In the genomic region with DNA sequence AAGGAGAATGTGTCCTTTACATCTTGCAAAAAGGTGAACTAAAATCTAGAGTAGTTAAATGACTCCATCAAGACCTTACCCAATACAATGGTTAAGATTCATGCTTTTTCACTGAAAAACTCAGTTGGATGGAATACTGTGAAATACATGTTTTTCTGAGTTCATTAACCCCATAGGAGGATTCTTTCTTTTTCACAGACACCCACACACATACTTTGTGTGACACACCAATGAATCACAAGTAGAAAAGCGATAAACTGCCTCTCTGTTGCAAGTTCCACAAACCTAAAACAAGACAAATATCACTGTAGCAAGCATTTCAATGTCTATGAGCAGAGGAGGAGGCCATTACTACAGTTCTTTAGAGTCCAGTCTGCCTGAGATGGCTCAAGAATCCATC, we compare ENCODE assay signal across 20 cellular contexts.
DNase-seq lines count a peak whose midpoint lies in the region; ATAC-seq and TF ChIP-seq lines count a peak whose summit lies in the region.
"Had no signal": no experiment of that assay in that cellular context is flagged by ENCODE, and none has a peak within 500 bp of the region (broad histone marks: within the 10 kb centered on the region; RNA-seq: fewer than 3 reads in every experiment).

No MANE protein-coding gene starts in this region.

- H3K9me3 ChIP-seq in IMR-90 (ENCODE audit: control insufficient read depth, insufficient read depth, low read length) = no peaks in the 10 kb centered on the region
- H3K9me3 ChIP-seq: BLaER1 had no signal

- H2AFZ ChIP-seq in IMR-90 (replicated peaks; ENCODE audit: low read length, poor library complexity) = peak overlapping the region; percentile 47

- peak overlapping the region; percentile 57 for H4K5ac ChIP-seq in IMR-90 (ENCODE audit: low read depth, low read length)

- H3K4me3 ChIP-seq in AG10803 (ENCODE audit: low read length) (no peak overlapping the region), IMR-90 (ENCODE audit: insufficient read depth, low read depth, low read length) (no peak overlapping the region), H7 (ENCODE audit: insufficient read depth, low read depth, low read length) (no peak overlapping the region)
- H3K4me3 ChIP-seq: BLaER1, K562 had no signal

- no CpG with 5 or more reads among the region's 1 CpG for WGBS in IMR-90 (ENCODE audit: extremely low coverage in 2 of 2, insufficient read length in 1 of 2), 2 experiments

- peak overlapping the region; percentile 84 for H2AK5ac ChIP-seq in IMR-90 (ENCODE audit: low read depth, low read length)

- TF ChIP-seq CTCF in AG10803 (conservative IDR thresholded peaks at IDR 0.05; ENCODE audit: low read length) (no peak), IMR-90 (conservative IDR thresholded peaks at IDR 0.05; ENCODE audit: low read depth, low read length) (no peak), chondrocyte (IDR thresholded peaks at IDR 0.05) (no peak), nephron (IDR thresholded peaks at IDR 0.05; ENCODE audit: unreplicated experiment in 3 of 3) (no peak), nephron progenitor cell (IDR thresholded peaks at IDR 0.05) (no peak)

- TF ChIP-seq POLR2A in IMR-90 (IDR thresholded peaks at IDR 0.05; ENCODE audit: low read depth, low read length) = no peak

- H3K36me3 Mint-ChIP-seq in chondrocyte (ENCODE audit: low read depth) (no peaks in the 10 kb centered on the region), nephron (ENCODE audit: low read depth) (no peaks in the 10 kb centered on the region), nephron progenitor cell (ENCODE audit: low read depth) (no peaks in the 10 kb centered on the region)
- no peaks in the 10 kb centered on the region for H3K36me3 Mint-ChIP-seq in natural killer cell treated with Interleukin-12 subunit alpha and Interleukin-12 subunit beta and Interleukin-15 and Interleukin-18, amount 100 ng/mL, for 72 hours
- H3K36me3 Mint-ChIP-seq: activated naive CD8-positive, alpha-beta T cell treated with anti-CD3 and anti-CD28 coated beads, Interleukin-2, amount 10 ng/mL, durations not matched to agents 7 days and 5 days; naive thymus-derived CD8-positive, alpha-beta T cell had no signal

- H3K27ac Mint-ChIP-seq in chondrocyte (ENCODE audit: unreplicated experiment) (peak overlapping the region; percentile 42), nephron (peak overlapping the region; percentile 53 to 93 (median 80)), nephron progenitor cell (no peak overlapping the region)
- no peak overlapping the region for H3K27ac Mint-ChIP-seq in natural killer cell treated with Interleukin-12 subunit alpha and Interleukin-12 subunit beta and Interleukin-15 and Interleukin-18, amount 100 ng/mL, for 72 hours
- H3K27ac Mint-ChIP-seq: activated naive CD8-positive, alpha-beta T cell treated with anti-CD3 and anti-CD28 coated beads, Interleukin-2, amount 10 ng/mL, durations not matched to agents 7 days and 5 days; activated T-cell treated with anti-CD3 and anti-CD28 coated beads, Interleukin-2, amount 50 U/mL, for 24 hours; endodermal cell; naive thymus-derived CD8-positive, alpha-beta T cell had no signal

- H4K20me1 ChIP-seq in IMR-90 (ENCODE audit: insufficient read depth, low read length) = no peaks in the 10 kb centered on the region
- H4K20me1 ChIP-seq: BLaER1 had no signal

- dilution Hi-C loops in IMR-90 (cut with HindIII; ENCODE audit: low sequenced_read_pairs, unreplicated experiment) = no loop called here

- H3K36me3 ChIP-seq in IMR-90 (ENCODE audit: control insufficient read depth, insufficient read depth, low read length) = no peaks in the 10 kb centered on the region
- no peaks in the 10 kb centered on the region for H3K36me3 ChIP-seq in H7 (replicated peaks; ENCODE audit: control insufficient read depth, insufficient read depth, low read length)
- H3K36me3 ChIP-seq: BLaER1 had no signal

- intact Hi-C loops in IMR-90 (cut with micrococcal nuclease) = no loop called here

- no peak overlapping the region for H2AK9ac ChIP-seq in IMR-90 (replicated peaks; ENCODE audit: low read depth, low read length, poor library complexity)

- POLR2A ChIA-PET in IMR-90 (lab: Charles Lee; ENCODE audit: unreplicated experiment) = no interaction called here

- no TSS peak for BruUV-seq in IMR-90 (replicated peaks; lab: Mats Ljungman, UMichigan)

- H3K56ac ChIP-seq in IMR-90 (ENCODE audit: extremely low read depth, insufficient read depth, low read length) = peak overlapping the region; percentile 87

- CTCF ChIA-PET in IMR-90 (lab: Yijun Ruan, JAX) = no interaction called here

- H3K4me1 Mint-ChIP-seq in chondrocyte (ENCODE audit: low read depth) (peaks cover 13% of the 10 kb centered on the region), nephron (peaks cover 25% of the 10 kb centered on the region), nephron progenitor cell (peaks cover 5% of the 10 kb centered on the region)
- no peaks in the 10 kb centered on the region for H3K4me1 Mint-ChIP-seq in natural killer cell treated with Interleukin-12 subunit alpha and Interleukin-12 subunit beta and Interleukin-15 and Interleukin-18, amount 100 ng/mL, for 72 hours (ENCODE audit: low read depth in 2 of 2)
- H3K4me1 Mint-ChIP-seq: activated naive CD8-positive, alpha-beta T cell treated with anti-CD3 and anti-CD28 coated beads, Interleukin-2, amount 10 ng/mL, durations not matched to agents 7 days and 5 days; stimulated activated naive CD8-positive, alpha-beta T cell treated with anti-CD3 and anti-CD28 coated beads, Interleukin-15, amount 100 ng/mL, for 72 hours had no signal

- no peaks in the 10 kb centered on the region for H3K9me3 Mint-ChIP-seq in chondrocyte (ENCODE audit: low read depth)
- peaks cover 5% of the 10 kb centered on the region for H3K9me3 Mint-ChIP-seq in nephron
- H3K9me3 Mint-ChIP-seq in natural killer cell treated with Interleukin-12 subunit alpha and Interleukin-12 subunit beta and Interleukin-15 and Interleukin-18, amount 100 ng/mL, for 72 hours = no peaks in the 10 kb centered on the region
- H3K9me3 Mint-ChIP-seq in nephron progenitor cell = peaks cover 3% of the 10 kb centered on the region
- H3K9me3 Mint-ChIP-seq: activated naive CD8-positive, alpha-beta T cell treated with anti-CD3 and anti-CD28 coated beads, Interleukin-2, amount 10 ng/mL, durations not matched to agents 7 days and 5 days; activated T-cell treated with anti-CD3 and anti-CD28 coated beads, Interleukin-2, amount 50 U/mL, for 24 hours; endodermal cell; stimulated activated naive CD8-positive, alpha-beta T cell treated with anti-CD3 and anti-CD28 coated beads, Interleukin-15, amount 100 ng/mL, for 72 hours had no signal

- H3K4me2 ChIP-seq in IMR-90 (ENCODE audit: low read depth, low read length) = peak overlapping the region; percentile 4; the same call in 1 of the 2 replicates
- H3K4me2 ChIP-seq: BLaER1 had no signal

- H3K9ac ChIP-seq in IMR-90 (ENCODE audit: low read depth, low read length) = no peak overlapping the region
- H3K9ac ChIP-seq: BLaER1 had no signal

- H2BK20ac ChIP-seq in IMR-90 (ENCODE audit: low read depth, low read length) = peak overlapping the region; percentile 99

- DNase-seq in AG10803 (ENCODE audit: low read depth) (peak; percentile 90), IMR-90 (peak; percentile 93), chondrocyte (ENCODE audit: low spot score) (no peak), H7 (no peak), HK-2 (ENCODE audit: unreplicated experiment) (no peak), nephron progenitor cell (no peak)
- DNase-seq in natural killer cell treated with Interleukin-12 subunit alpha and Interleukin-12 subunit beta and Interleukin-15 and Interleukin-18, amount 100 ng/mL, for 72 hours (ENCODE audit: low spot score) = no peak
- DNase-seq: activated CD4-positive, alpha-beta T cell treated with anti-CD3 and anti-CD28 coated beads, Interleukin-2, amount 50 U/mL, for 4 hours; activated naive CD8-positive, alpha-beta T cell treated with anti-CD3 and anti-CD28 coated beads, Interleukin-2, amount 10 ng/mL, durations not matched to agents 7 days and 5 days; activated T-cell treated with anti-CD3 and anti-CD28 coated beads, Interleukin-2, amount 50 U/mL, for 24 hours; cerebellar nuclear complex; endodermal cell; naive thymus-derived CD8-positive, alpha-beta T cell; NCI-H1417 treated with DMSO at 0.1 percent for 48 hours; NCI-H82; stimulated activated naive CD8-positive, alpha-beta T cell treated with anti-CD3 and anti-CD28 coated beads, Interleukin-15, amount 100 ng/mL, for 72 hours; SW 1271 had no signal

- no peaks in the 10 kb centered on the region for H3K79me1 ChIP-seq in IMR-90 (ENCODE audit: low read depth in 1 of 2, low read length in 2 of 2)

- H3K4ac ChIP-seq in IMR-90 (ENCODE audit: low read depth, low read length) = peak overlapping the region; percentile 98

- H3K27ac ChIP-seq in IMR-90 (ENCODE audit: insufficient read depth, low read length) = peak overlapping the region; percentile 94
- H3K27ac ChIP-seq: BLaER1 had no signal

- H3K27me3 Mint-ChIP-seq in chondrocyte (ENCODE audit: low read depth) (no peaks in the 10 kb centered on the region), nephron (ENCODE audit: low read depth) (peaks cover 3% of the 10 kb centered on the region), nephron progenitor cell (ENCODE audit: low read depth, poor library complexity) (peaks cover 5% of the 10 kb centered on the region)
- H3K27me3 Mint-ChIP-seq in natural killer cell treated with Interleukin-12 subunit alpha and Interleukin-12 subunit beta and Interleukin-15 and Interleukin-18, amount 100 ng/mL, for 72 hours = peaks cover 8% of the 10 kb centered on the region in 2 donors

- peak overlapping the region; percentile 79 to 95 for H4K8ac ChIP-seq in IMR-90 (ENCODE audit: low read depth in 2 of 2, low read length in 2 of 2)

- no peaks in the 10 kb centered on the region for H3K27me3 ChIP-seq in IMR-90 (ENCODE audit: control insufficient read depth, insufficient read depth, low read length)
- H3K27me3 ChIP-seq in H7 (ENCODE audit: control insufficient read depth, insufficient read depth, low read length) = no peaks in the 10 kb centered on the region
- H3K27me3 ChIP-seq: BLaER1 had no signal

- H3K4me3 Mint-ChIP-seq in chondrocyte (ENCODE audit: unreplicated experiment) (no peak overlapping the region), nephron (no peak overlapping the region), nephron progenitor cell (no peak overlapping the region)
- H3K4me3 Mint-ChIP-seq in natural killer cell treated with Interleukin-12 subunit alpha and Interleukin-12 subunit beta and Interleukin-15 and Interleukin-18, amount 100 ng/mL, for 72 hours = no peak overlapping the region
- H3K4me3 Mint-ChIP-seq: activated naive CD8-positive, alpha-beta T cell treated with anti-CD3 and anti-CD28 coated beads, Interleukin-2, amount 10 ng/mL, durations not matched to agents 7 days and 5 days; activated T-cell treated with anti-CD3 and anti-CD28 coated beads, Interleukin-2, amount 50 U/mL, for 24 hours; endodermal cell; naive thymus-derived CD8-positive, alpha-beta T cell; stimulated activated naive CD8-positive, alpha-beta T cell treated with anti-CD3 and anti-CD28 coated beads, Interleukin-15, amount 100 ng/mL, for 72 hours had no signal

- peak overlapping the region; percentile 99 for H4K91ac ChIP-seq in IMR-90 (ENCODE audit: insufficient read depth, low read depth, low read length)

- peak; percentile 84 for ATAC-seq in IMR-90 (ENCODE audit: low read depth)
- no peak for ATAC-seq in natural killer cell treated with Interleukin-12 subunit alpha and Interleukin-12 subunit beta and Interleukin-15 and Interleukin-18, amount 100 ng/mL, for 72 hours
- ATAC-seq: K562; naive thymus-derived CD8-positive, alpha-beta T cell; stimulated activated naive CD8-positive, alpha-beta T cell treated with anti-CD3 and anti-CD28 coated beads, Interleukin-15, amount 100 ng/mL, for 72 hours had no signal

- in situ Hi-C loops in IMR-90 (cut with MboI; ENCODE audit: low sequenced_read_pairs) = no loop called here

- peak overlapping the region; percentile 86 for H3K23ac ChIP-seq in IMR-90 (ENCODE audit: low read depth, low read length)

- peaks cover 6% of the 10 kb centered on the region for H3K9me1 ChIP-seq in IMR-90 (ENCODE audit: insufficient read depth, low read length)

- peak overlapping the region; percentile 84 for H3K14ac ChIP-seq in IMR-90 (replicated peaks; ENCODE audit: low read depth, low read length)

- H2BK5ac ChIP-seq in IMR-90 (ENCODE audit: low read depth, low read length, poor library complexity, severe bottlenecking) = peak overlapping the region; percentile 97

- H2BK120ac ChIP-seq in IMR-90 (ENCODE audit: low read depth, low read length) = peak overlapping the region; percentile 98

- peaks cover 11% of the 10 kb centered on the region for H3K4me1 ChIP-seq in IMR-90 (ENCODE audit: control insufficient read depth, insufficient read depth, low read length)
- H3K4me1 ChIP-seq: BLaER1 had no signal

- peak overlapping the region; percentile 88 for H2BK15ac ChIP-seq in IMR-90 (ENCODE audit: low read depth, low read length)

- peak; percentile 22; the same call in 1 of the 2 replicates for TF ChIP-seq RAD21 in IMR-90 (IDR thresholded peaks at IDR 0.05; ENCODE audit: low read length)

- H3K18ac ChIP-seq in IMR-90 (ENCODE audit: low read depth, low read length) = peak overlapping the region; percentile 83

Comparison
In these comparisons a context has a peak if more than half of its experiments do, and no peak if none do; other contexts are left out.
1. DNase-seq: peak in AG10803 (single experiment) and IMR-90 (single experiment); none in chondrocyte (single experiment), natural killer cell treated with Interleukin-12 subunit alpha and Interleukin-12 subunit beta and Interleukin-15 and Interleukin-18, amount 100 ng/mL, for 72 hours (single experiment), H7 (single experiment), HK-2 (single experiment) and nephron progenitor cell (single experiment).
2. H3K27ac Mint-ChIP-seq: peak in chondrocyte (single experiment) and nephron (3 of 3); none in natural killer cell treated with Interleukin-12 subunit alpha and Interleukin-12 subunit beta and Interleukin-15 and Interleukin-18, amount 100 ng/mL, for 72 hours (0 of 2) and nephron progenitor cell (single experiment).